2 cellular contexts compared by ENCODE assay signal in the genomic region with DNA sequence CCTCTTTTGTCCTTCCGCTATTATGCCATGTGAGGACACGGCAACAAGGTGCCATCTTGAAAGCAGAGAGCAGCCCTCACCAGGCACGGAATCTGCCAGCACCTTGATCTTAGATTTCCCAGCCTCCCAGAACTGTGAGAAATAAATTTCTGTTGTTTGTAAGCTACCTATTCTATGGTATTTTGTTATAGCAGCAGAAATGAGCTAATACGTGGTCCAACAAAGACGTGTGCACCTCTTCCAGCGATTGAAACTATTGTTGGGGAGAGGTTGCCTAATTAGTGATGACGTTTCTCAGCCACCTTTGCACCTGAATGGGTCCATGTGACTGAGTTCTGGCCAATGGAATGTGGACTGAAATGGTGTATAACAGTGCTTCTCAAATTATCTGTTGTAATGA.
TF ChIP-seq lines count a peak whose summit lies in the region.

No MANE protein-coding gene starts in this region.

TF ChIP-seq in HepG2, 621 proteins besides CTCF, POLR2A, EP300 and RAD21:
- TF ChIP-seq TMF1 (CRISPR knock-in tag; IDR thresholded peaks at IDR 0.05; ENCODE audit: low read depth) (no peak), MLLT10 (CRISPR knock-in tag; IDR thresholded peaks at IDR 0.05) (no peak), ZNF274 (CRISPR knock-in tag; IDR thresholded peaks at IDR 0.05) (no peak), PITX1 (CRISPR knock-in tag; IDR thresholded peaks at IDR 0.05) (no peak), ZNF841 (CRISPR knock-in tag; IDR thresholded peaks at IDR 0.05; ENCODE audit: borderline replicate concordance) (no peak), MEF2D (CRISPR knock-in tag; IDR thresholded peaks at IDR 0.05) (no peak), YEATS4 (CRISPR knock-in tag; IDR thresholded peaks at IDR 0.05; ENCODE audit: borderline replicate concordance) (no peak), ZNF75D (CRISPR knock-in tag; IDR thresholded peaks at IDR 0.05; ENCODE audit: borderline replicate concordance) (no peak), CREB1 (IDR thresholded peaks at IDR 0.05) (peak; percentile 7; the same call in 1 of the 2 replicates), CREB1 (CRISPR knock-in tag; IDR thresholded peaks at IDR 0.05) (no peak), ZNF12 (CRISPR knock-in tag; IDR thresholded peaks at IDR 0.05) (peak; percentile 97)

TF ChIP-seq in H1, 55 proteins besides CTCF, POLR2A, EP300 and RAD21:
- TF ChIP-seq RFX5 (IDR thresholded peaks at IDR 0.05; ENCODE audit: borderline replicate concordance, low read depth, low read length) (no peak), SAP30 (IDR thresholded peaks at IDR 0.05; ENCODE audit: insufficient read depth, insufficient replicate concordance, low read length) (no peak), BACH1 (IDR thresholded peaks at IDR 0.05; ENCODE audit: low read length) (no peak), MAFK (IDR thresholded peaks at IDR 0.05; ENCODE audit: low read depth, low read length) (no peak), TAF1 (IDR thresholded peaks at IDR 0.05; ENCODE audit: low read depth, low read length) (no peak), POU5F1 (IDR thresholded peaks at IDR 0.05; ENCODE audit: low read depth, low read length) (no peak), CBX8 (IDR thresholded peaks at IDR 0.05; ENCODE audit: borderline replicate concordance, low read depth, low read length) (no peak), YY1 (IDR thresholded peaks at IDR 0.05; ENCODE audit: low read depth, low read length) (no peak), SUZ12 (IDR thresholded peaks at IDR 0.05; ENCODE audit: low read length) (no peak), ATF3 (IDR thresholded peaks at IDR 0.05; ENCODE audit: insufficient read depth, low read depth, low read length) (no peak), KDM4A (IDR thresholded peaks at IDR 0.05; ENCODE audit: low read depth, low read length, severe bottlenecking) (no peak), KDM5A (IDR thresholded peaks at IDR 0.05; ENCODE audit: low read length) (no peak), TAF7 (optimal IDR thresholded peaks at IDR 0.05; ENCODE audit: borderline replicate concordance, low read depth, low read length) (no peak), SIRT6 (IDR thresholded peaks at IDR 0.05; ENCODE audit: low read length) (no peak), GTF2F1 (IDR thresholded peaks at IDR 0.05; ENCODE audit: borderline replicate concordance, low read depth, low read length) (no peak), PHF8 (conservative IDR thresholded peaks at IDR 0.05; ENCODE audit: low read depth, low read length) (no peak)
- TF ChIP-seq, protein P1, sequence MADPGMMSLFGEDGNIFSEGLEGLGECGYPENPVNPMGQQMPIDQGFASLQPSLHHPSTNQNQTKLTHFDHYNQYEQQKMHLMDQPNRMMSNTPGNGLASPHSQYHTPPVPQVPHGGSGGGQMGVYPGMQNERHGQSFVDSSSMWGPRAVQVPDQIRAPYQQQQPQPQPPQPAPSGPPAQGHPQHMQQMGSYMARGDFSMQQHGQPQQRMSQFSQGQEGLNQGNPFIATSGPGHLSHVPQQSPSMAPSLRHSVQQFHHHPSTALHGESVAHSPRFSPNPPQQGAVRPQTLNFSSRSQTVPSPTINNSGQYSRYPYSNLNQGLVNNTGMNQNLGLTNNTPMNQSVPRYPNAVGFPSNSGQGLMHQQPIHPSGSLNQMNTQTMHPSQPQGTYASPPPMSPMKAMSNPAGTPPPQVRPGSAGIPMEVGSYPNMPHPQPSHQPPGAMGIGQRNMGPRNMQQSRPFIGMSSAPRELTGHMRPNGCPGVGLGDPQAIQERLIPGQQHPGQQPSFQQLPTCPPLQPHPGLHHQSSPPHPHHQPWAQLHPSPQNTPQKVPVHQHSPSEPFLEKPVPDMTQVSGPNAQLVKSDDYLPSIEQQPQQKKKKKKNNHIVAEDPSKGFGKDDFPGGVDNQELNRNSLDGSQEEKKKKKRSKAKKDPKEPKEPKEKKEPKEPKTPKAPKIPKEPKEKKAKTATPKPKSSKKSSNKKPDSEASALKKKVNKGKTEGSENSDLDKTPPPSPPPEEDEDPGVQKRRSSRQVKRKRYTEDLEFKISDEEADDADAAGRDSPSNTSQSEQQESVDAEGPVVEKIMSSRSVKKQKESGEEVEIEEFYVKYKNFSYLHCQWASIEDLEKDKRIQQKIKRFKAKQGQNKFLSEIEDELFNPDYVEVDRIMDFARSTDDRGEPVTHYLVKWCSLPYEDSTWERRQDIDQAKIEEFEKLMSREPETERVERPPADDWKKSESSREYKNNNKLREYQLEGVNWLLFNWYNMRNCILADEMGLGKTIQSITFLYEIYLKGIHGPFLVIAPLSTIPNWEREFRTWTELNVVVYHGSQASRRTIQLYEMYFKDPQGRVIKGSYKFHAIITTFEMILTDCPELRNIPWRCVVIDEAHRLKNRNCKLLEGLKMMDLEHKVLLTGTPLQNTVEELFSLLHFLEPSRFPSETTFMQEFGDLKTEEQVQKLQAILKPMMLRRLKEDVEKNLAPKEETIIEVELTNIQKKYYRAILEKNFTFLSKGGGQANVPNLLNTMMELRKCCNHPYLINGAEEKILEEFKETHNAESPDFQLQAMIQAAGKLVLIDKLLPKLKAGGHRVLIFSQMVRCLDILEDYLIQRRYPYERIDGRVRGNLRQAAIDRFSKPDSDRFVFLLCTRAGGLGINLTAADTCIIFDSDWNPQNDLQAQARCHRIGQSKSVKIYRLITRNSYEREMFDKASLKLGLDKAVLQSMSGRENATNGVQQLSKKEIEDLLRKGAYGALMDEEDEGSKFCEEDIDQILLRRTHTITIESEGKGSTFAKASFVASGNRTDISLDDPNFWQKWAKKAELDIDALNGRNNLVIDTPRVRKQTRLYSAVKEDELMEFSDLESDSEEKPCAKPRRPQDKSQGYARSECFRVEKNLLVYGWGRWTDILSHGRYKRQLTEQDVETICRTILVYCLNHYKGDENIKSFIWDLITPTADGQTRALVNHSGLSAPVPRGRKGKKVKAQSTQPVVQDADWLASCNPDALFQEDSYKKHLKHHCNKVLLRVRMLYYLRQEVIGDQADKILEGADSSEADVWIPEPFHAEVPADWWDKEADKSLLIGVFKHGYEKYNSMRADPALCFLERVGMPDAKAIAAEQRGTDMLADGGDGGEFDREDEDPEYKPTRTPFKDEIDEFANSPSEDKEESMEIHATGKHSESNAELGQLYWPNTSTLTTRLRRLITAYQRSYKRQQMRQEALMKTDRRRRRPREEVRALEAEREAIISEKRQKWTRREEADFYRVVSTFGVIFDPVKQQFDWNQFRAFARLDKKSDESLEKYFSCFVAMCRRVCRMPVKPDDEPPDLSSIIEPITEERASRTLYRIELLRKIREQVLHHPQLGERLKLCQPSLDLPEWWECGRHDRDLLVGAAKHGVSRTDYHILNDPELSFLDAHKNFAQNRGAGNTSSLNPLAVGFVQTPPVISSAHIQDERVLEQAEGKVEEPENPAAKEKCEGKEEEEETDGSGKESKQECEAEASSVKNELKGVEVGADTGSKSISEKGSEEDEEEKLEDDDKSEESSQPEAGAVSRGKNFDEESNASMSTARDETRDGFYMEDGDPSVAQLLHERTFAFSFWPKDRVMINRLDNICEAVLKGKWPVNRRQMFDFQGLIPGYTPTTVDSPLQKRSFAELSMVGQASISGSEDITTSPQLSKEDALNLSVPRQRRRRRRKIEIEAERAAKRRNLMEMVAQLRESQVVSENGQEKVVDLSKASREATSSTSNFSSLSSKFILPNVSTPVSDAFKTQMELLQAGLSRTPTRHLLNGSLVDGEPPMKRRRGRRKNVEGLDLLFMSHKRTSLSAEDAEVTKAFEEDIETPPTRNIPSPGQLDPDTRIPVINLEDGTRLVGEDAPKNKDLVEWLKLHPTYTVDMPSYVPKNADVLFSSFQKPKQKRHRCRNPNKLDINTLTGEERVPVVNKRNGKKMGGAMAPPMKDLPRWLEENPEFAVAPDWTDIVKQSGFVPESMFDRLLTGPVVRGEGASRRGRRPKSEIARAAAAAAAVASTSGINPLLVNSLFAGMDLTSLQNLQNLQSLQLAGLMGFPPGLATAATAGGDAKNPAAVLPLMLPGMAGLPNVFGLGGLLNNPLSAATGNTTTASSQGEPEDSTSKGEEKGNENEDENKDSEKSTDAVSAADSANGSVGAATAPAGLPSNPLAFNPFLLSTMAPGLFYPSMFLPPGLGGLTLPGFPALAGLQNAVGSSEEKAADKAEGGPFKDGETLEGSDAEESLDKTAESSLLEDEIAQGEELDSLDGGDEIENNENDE (IDR thresholded peaks at IDR 0.05; ENCODE audit: insufficient replicate concordance, low read length) = no peak
- TF ChIP-seq, protein P2, sequence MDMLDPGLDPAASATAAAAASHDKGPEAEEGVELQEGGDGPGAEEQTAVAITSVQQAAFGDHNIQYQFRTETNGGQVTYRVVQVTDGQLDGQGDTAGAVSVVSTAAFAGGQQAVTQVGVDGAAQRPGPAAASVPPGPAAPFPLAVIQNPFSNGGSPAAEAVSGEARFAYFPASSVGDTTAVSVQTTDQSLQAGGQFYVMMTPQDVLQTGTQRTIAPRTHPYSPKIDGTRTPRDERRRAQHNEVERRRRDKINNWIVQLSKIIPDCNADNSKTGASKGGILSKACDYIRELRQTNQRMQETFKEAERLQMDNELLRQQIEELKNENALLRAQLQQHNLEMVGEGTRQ (IDR thresholded peaks at IDR 0.05; ENCODE audit: low read length) = no peak
- TF ChIP-seq, protein P3, sequence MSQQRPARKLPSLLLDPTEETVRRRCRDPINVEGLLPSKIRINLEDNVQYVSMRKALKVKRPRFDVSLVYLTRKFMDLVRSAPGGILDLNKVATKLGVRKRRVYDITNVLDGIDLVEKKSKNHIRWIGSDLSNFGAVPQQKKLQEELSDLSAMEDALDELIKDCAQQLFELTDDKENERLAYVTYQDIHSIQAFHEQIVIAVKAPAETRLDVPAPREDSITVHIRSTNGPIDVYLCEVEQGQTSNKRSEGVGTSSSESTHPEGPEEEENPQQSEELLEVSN (IDR thresholded peaks at IDR 0.05) = no peak
